ENCODE assay signal across 8 cellular contexts in genomic region chr13:46577656-46578589, GRCh38. TPM values are rescaled to one million over a fixed set of nuclear protein-coding genes. Genes with fewer than 3 reads are reported as not detected.
DNase-seq lines count a peak whose midpoint lies in the region; ATAC-seq, FAIRE-seq and TF ChIP-seq lines count a peak whose summit lies in the region.

No MANE protein-coding gene starts in this region.

- H3K14ac ChIP-seq in trophoblast cell (ENCODE audit: low read length): no peak overlapping the region

- intact Hi-C loops in activated CD4-positive, alpha-beta memory T cell treated with anti-CD3 and anti-CD28 coated beads for 36 hours (cut with micrococcal nuclease): loop anchor here (1.0 kb wide), 2 partner anchors 15 to 24 kb away; no protein-coding TSS in a partner anchor
- intact Hi-C loops in GM12878 (cut with micrococcal nuclease; ENCODE audit: unreplicated experiment): loop anchor here (2.0 to 10.0 kb wide), 2 partner anchors 23 to 403 kb away; no protein-coding TSS in a partner anchor

- WGBS in GM12878 (ENCODE audit: insufficient coverage, insufficient replicate concordance, low lambda C conversion rate, missing lambda C conversion rate): under 1% methylated on average over 10 of the region's 10 CpGs
- no CpG with 5 or more reads among the region's 10 CpGs for WGBS in trophoblast cell (ENCODE audit: extremely low coverage, insufficient coverage, insufficient read length)

- H3K79me2 ChIP-seq in GM12878 (ENCODE audit: control insufficient read depth, insufficient read depth, low read length) (peaks cover 96% of the 10 kb centered on the region), osteoblast (ENCODE audit: insufficient read depth, low read length) (peaks cover 64% of the 10 kb centered on the region), trophoblast cell (ENCODE audit: control insufficient read depth, insufficient read depth, low read length, poor library complexity) (peaks cover 2% of the 10 kb centered on the region)

- H2BK5ac ChIP-seq in trophoblast cell (ENCODE audit: low read depth, low read length, poor library complexity): no peak overlapping the region

- POLR2A ChIA-PET in activated CD4-positive, alpha-beta memory T cell treated with anti-CD3 and anti-CD28 coated beads for 36 hours (lab: Charles Lee): interaction anchor here (0.6 to 1.1 kb wide), 5 partner anchors 8 to 80 kb away, joined by 3 read pairs; no protein-coding TSS in a partner anchor
- POLR2A ChIA-PET in activated CD4-positive, alpha-beta memory T cell treated with anti-CD3 and anti-CD28 coated beads, Interleukin-2, amount 10 ng/mL, durations not matched to agents 7 days and 5 days (lab: Charles Lee): interaction anchor here (0.8 to 1.2 kb wide), 2 partner anchors 12 to 22 kb away, joined by 3 read pairs; no protein-coding TSS in a partner anchor
- POLR2A ChIA-PET in GM12878 (lab: Charles Lee): interaction anchor here (0.7 to 4.0 kb wide), 23 partner anchors 10 to 102 kb away, joined by 3 to 27 read pairs (median 5); partner anchors contain the start of gene LRCH1

- peaks cover 62% of the 10 kb centered on the region for H3K4me1 Mint-ChIP-seq in activated CD4-positive, alpha-beta memory T cell treated with anti-CD3 and anti-CD28 coated beads for 36 hours (ENCODE audit: low read depth)
- H3K4me1 Mint-ChIP-seq in activated CD4-positive, alpha-beta memory T cell treated with anti-CD3 and anti-CD28 coated beads, Interleukin-2, amount 10 ng/mL, durations not matched to agents 7 days and 5 days: peaks cover 33% of the 10 kb centered on the region
- peaks cover 56% of the 10 kb centered on the region for H3K4me1 Mint-ChIP-seq in type B pancreatic cell (ENCODE audit: unreplicated experiment)

- H3K27ac Mint-ChIP-seq in activated CD4-positive, alpha-beta memory T cell treated with anti-CD3 and anti-CD28 coated beads for 36 hours: peak overlapping the region; percentile 35
- H3K27ac Mint-ChIP-seq in activated CD4-positive, alpha-beta memory T cell treated with anti-CD3 and anti-CD28 coated beads, Interleukin-2, amount 10 ng/mL, durations not matched to agents 7 days and 5 days: no peak overlapping the region
- peak overlapping the region; percentile 61 for H3K27ac Mint-ChIP-seq in type B pancreatic cell

- in situ Hi-C loops in GM12878 (cut with MboI): no loop called here

- H3K9me3 ChIP-seq in GM12878 (replicated peaks; ENCODE audit: control insufficient read depth, insufficient read depth, low read length) (no peaks in the 10 kb centered on the region), osteoblast (ENCODE audit: low read depth, low read length) (no peaks in the 10 kb centered on the region), trophoblast cell (ENCODE audit: insufficient read depth, low read depth, low read length) (no peaks in the 10 kb centered on the region)

- no peaks in the 10 kb centered on the region for H3K79me1 ChIP-seq in trophoblast cell (ENCODE audit: low read length)

- H3K9ac ChIP-seq in GM12878 (ENCODE audit: control insufficient read depth, insufficient read depth, low read length) (peak overlapping the region; percentile 31; the same call in 1 of the 2 replicates), trophoblast cell (ENCODE audit: low read length) (no peak overlapping the region)

- H3K4me2 ChIP-seq in GM12878 (ENCODE audit: control insufficient read depth, insufficient read depth): peak overlapping the region; percentile 80
- no peak overlapping the region for H3K4me2 ChIP-seq in osteoblast (ENCODE audit: insufficient read depth, low read length)
- H3K4me2 ChIP-seq in trophoblast cell (ENCODE audit: low read length): no peak overlapping the region

- CTCF ChIA-PET in activated CD4-positive, alpha-beta memory T cell treated with anti-CD3 and anti-CD28 coated beads for 36 hours (lab: Charles Lee): interaction anchor here (2.7 kb wide), 1 partner anchor 26 kb away, joined by 13 read pairs; no protein-coding TSS in a partner anchor
- CTCF ChIA-PET in activated CD4-positive, alpha-beta memory T cell treated with anti-CD3 and anti-CD28 coated beads, Interleukin-2, amount 10 ng/mL, durations not matched to agents 7 days and 5 days (lab: Charles Lee): interaction anchor here (0.6 to 2.2 kb wide), 4 partner anchors 12 to 58 kb away, joined by 3 to 6 read pairs (median 4); no protein-coding TSS in a partner anchor
- CTCF ChIA-PET in GM12878 (lab: Yijun Ruan, JAX): interaction anchor here (1.0 to 4.6 kb wide), 12 partner anchors 8 to 136 kb away, joined by 3 to 37 read pairs (median 4); partner anchors contain the start of gene LRCH1

- RAD21 ChIA-PET in GM12878 (lab: Charles Lee; ENCODE audit: unreplicated experiment): interaction anchor here (0.6 to 8.4 kb wide), 34 partner anchors 8 to 396 kb away, joined by 3 to 97 read pairs (median 5); partner anchors contain the start of genes LCP1 and LRCH1

- no peak overlapping the region for H3K4ac ChIP-seq in trophoblast cell (ENCODE audit: low read depth, low read length)

- H3K36me3 ChIP-seq in GM12878 (ENCODE audit: control insufficient read depth in 2 of 2, insufficient read depth in 2 of 2, low read length in 1 of 2) (peaks cover 0 to 5% of the 10 kb centered on the region in 2 experiments; a peak in 1 of 4 replicates), osteoblast (ENCODE audit: insufficient read depth, low read length) (no peaks in the 10 kb centered on the region), trophoblast cell (ENCODE audit: control insufficient read depth in 1 of 2, insufficient read depth in 2 of 2, low read length in 2 of 2) (no peaks in the 10 kb centered on the region)

- H2AFZ ChIP-seq in GM12878 (ENCODE audit: control insufficient read depth, low read depth, low read length): no peak overlapping the region
- H2AFZ ChIP-seq in osteoblast (ENCODE audit: low read length): no peak overlapping the region
- H2AFZ ChIP-seq in trophoblast cell (ENCODE audit: insufficient read depth, low read length, poor library complexity): no peak overlapping the region

- H4K12ac ChIP-seq in trophoblast cell (ENCODE audit: low read depth, low read length): no peak overlapping the region

- no peak for TF ChIP-seq POLR2A in GM12878 (IDR thresholded peaks at IDR 0.05; ENCODE audit: low read depth, low read length)

- H2BK120ac ChIP-seq in trophoblast cell (ENCODE audit: insufficient read depth, low read length, poor library complexity): no peak overlapping the region

- no peak for TF ChIP-seq RAD21 in GM12878 (IDR thresholded peaks at IDR 0.05; ENCODE audit: insufficient read depth, low read depth, low read length)

- H3K4me3 Mint-ChIP-seq in activated CD4-positive, alpha-beta memory T cell treated with anti-CD3 and anti-CD28 coated beads for 36 hours: no peak overlapping the region
- H3K4me3 Mint-ChIP-seq in activated CD4-positive, alpha-beta memory T cell treated with anti-CD3 and anti-CD28 coated beads, Interleukin-2, amount 10 ng/mL, durations not matched to agents 7 days and 5 days: no peak overlapping the region
- H3K4me3 Mint-ChIP-seq in type B pancreatic cell: peak overlapping the region; percentile 6

- no peak for FAIRE-seq in GM12878 (lab: Jason Lieb, UNC)

- no peak overlapping the region for H4K91ac ChIP-seq in trophoblast cell (ENCODE audit: low read depth, low read length)

- H3K4me3 ChIP-seq in GM12878 (peak overlapping the region; percentile 71), osteoblast (ENCODE audit: insufficient read depth, low read length) (no peak overlapping the region), trophoblast cell (ENCODE audit: low read depth, low read length) (no peak overlapping the region)

- H3K27me3 Mint-ChIP-seq in activated CD4-positive, alpha-beta memory T cell treated with anti-CD3 and anti-CD28 coated beads for 36 hours: no peaks in the 10 kb centered on the region
- H3K27me3 Mint-ChIP-seq in activated CD4-positive, alpha-beta memory T cell treated with anti-CD3 and anti-CD28 coated beads, Interleukin-2, amount 10 ng/mL, durations not matched to agents 7 days and 5 days: no peaks in the 10 kb centered on the region
- H3K27me3 Mint-ChIP-seq in type B pancreatic cell: no peaks in the 10 kb centered on the region

- SMC1A ChIA-PET in GM12878 (lab: Charles Lee; ENCODE audit: uncharacterized antibody, unreplicated experiment): interaction anchor here (0.6 to 30.5 kb wide), 36 partner anchors 8 to 882 kb away, joined by 3 to 367 read pairs (median 6); partner anchors contain the start of gene LRCH1

- H3K9me3 Mint-ChIP-seq in activated CD4-positive, alpha-beta memory T cell treated with anti-CD3 and anti-CD28 coated beads for 36 hours: no peaks in the 10 kb centered on the region
- H3K9me3 Mint-ChIP-seq in activated CD4-positive, alpha-beta memory T cell treated with anti-CD3 and anti-CD28 coated beads, Interleukin-2, amount 10 ng/mL, durations not matched to agents 7 days and 5 days: no peaks in the 10 kb centered on the region
- H3K9me3 Mint-ChIP-seq in type B pancreatic cell: no peaks in the 10 kb centered on the region

- no peak overlapping the region for H4K8ac ChIP-seq in trophoblast cell (ENCODE audit: low read depth, low read length)

- no peak for TF ChIP-seq EP300 in GM12878 (IDR thresholded peaks at IDR 0.05; ENCODE audit: borderline replicate concordance in 1 of 2, control insufficient read depth in 1 of 2, low read depth in 2 of 2, low read length in 2 of 2)

- H2BK12ac ChIP-seq in trophoblast cell (ENCODE audit: low read length): no peak overlapping the region

- H3K27ac ChIP-seq in GM12878 (ENCODE audit: control insufficient read depth, insufficient read depth): peak overlapping the region; percentile 83
- H3K27ac ChIP-seq in osteoblast (ENCODE audit: low read depth, low read length): no peak overlapping the region
- no peak overlapping the region for H3K27ac ChIP-seq in trophoblast cell (ENCODE audit: low read depth, low read length)

- H3K18ac ChIP-seq in trophoblast cell (ENCODE audit: low read length): no peak overlapping the region

- H3K23ac ChIP-seq in trophoblast cell (ENCODE audit: low read length): no peak overlapping the region

- no peak for DNase-seq in activated CD4-positive, alpha-beta memory T cell treated with anti-CD3 and anti-CD28 coated beads for 36 hours
- DNase-seq in activated CD4-positive, alpha-beta memory T cell treated with anti-CD3 and anti-CD28 coated beads, Interleukin-2, amount 10 ng/mL, durations not matched to agents 7 days and 5 days: no peak
- no peak for DNase-seq in GM12878 (ENCODE audit: low read depth, low spot score)
- DNase-seq in type B pancreatic cell (ENCODE audit: extremely low spot score, unreplicated experiment): no peak
- DNase-seq in osteoblast (ENCODE audit: insufficient read length, low spot score, missing footprints): no peak
- no peak for DNase-seq in iPS-NIHi11 (ENCODE audit: low spot score)
- DNase-seq in trophoblast cell: no peak

- TSS peak; percentile 82 for BruUV-seq in GM12878 (replicated peaks; lab: Mats Ljungman, UMichigan)

- H3K27me3 ChIP-seq in GM12878 (replicated peaks in 1 of 2; ENCODE audit: control insufficient read depth in 2 of 2, insufficient read depth in 2 of 2, low read length in 1 of 2): no peaks in the 10 kb centered on the region
- no peaks in the 10 kb centered on the region for H3K27me3 ChIP-seq in osteoblast (ENCODE audit: insufficient read depth, low read length)
- no peaks in the 10 kb centered on the region for H3K27me3 ChIP-seq in trophoblast cell (ENCODE audit: insufficient read depth, low read length)

- ATAC-seq in HG03342 (IDR thresholded peaks at IDR 0.05; ENCODE audit: unreplicated experiment): peak; percentile 17
- ATAC-seq in GM12878: peak; percentile 46

- peaks cover 76% of the 10 kb centered on the region for H3K4me1 ChIP-seq in GM12878 (ENCODE audit: control insufficient read depth, insufficient read depth, low read length)
- H3K4me1 ChIP-seq in osteoblast (ENCODE audit: insufficient read depth, low read length): peaks cover 20% of the 10 kb centered on the region
- H3K4me1 ChIP-seq in trophoblast cell (ENCODE audit: control insufficient read depth in 1 of 2, insufficient read depth in 2 of 2, low read length in 2 of 2): peaks cover 0 to 8% of the 10 kb centered on the region in 2 experiments

- no peaks in the 10 kb centered on the region for H3K36me3 Mint-ChIP-seq in activated CD4-positive, alpha-beta memory T cell treated with anti-CD3 and anti-CD28 coated beads for 36 hours
- H3K36me3 Mint-ChIP-seq in activated CD4-positive, alpha-beta memory T cell treated with anti-CD3 and anti-CD28 coated beads, Interleukin-2, amount 10 ng/mL, durations not matched to agents 7 days and 5 days (ENCODE audit: low read depth): peaks cover 5% of the 10 kb centered on the region
- H3K36me3 Mint-ChIP-seq in type B pancreatic cell: peaks cover 23% of the 10 kb centered on the region

- H4K20me1 ChIP-seq in GM12878 (ENCODE audit: control insufficient read depth, insufficient read depth): no peaks in the 10 kb centered on the region
- peaks cover 37% of the 10 kb centered on the region for H4K20me1 ChIP-seq in osteoblast (ENCODE audit: insufficient read depth, low read length)

- TF ChIP-seq CTCF in GM12878 (IDR thresholded peaks at IDR 0.05 in 2 of 3, conservative IDR thresholded peaks at IDR 0.05 in 1 of 3; ENCODE audit: control insufficient read depth in 2 of 3, extremely low read depth in 1 of 3, insufficient read depth in 1 of 3, low read depth in 3 of 3, low read length in 3 of 3) (no peak), type B pancreatic cell (conservative IDR thresholded peaks at IDR 0.05) (no peak), osteoblast (IDR thresholded peaks at IDR 0.05; ENCODE audit: extremely low read depth, low read depth, low read length) (no peak)

- H2AK5ac ChIP-seq in trophoblast cell (ENCODE audit: low read length): no peak overlapping the region

RNA-seq across cellular contexts. Expression of gene LRCH1, which starts 25.0 kb away (rescaled TPM):
- 10 to 100 TPM; 16.9 to 17.9 TPM for total RNA-seq in activated CD4-positive, alpha-beta memory T cell treated with anti-CD3 and anti-CD28 coated beads for 36 hours
- total RNA-seq in activated CD4-positive, alpha-beta memory T cell treated with anti-CD3 and anti-CD28 coated beads, Interleukin-2, amount 10 ng/mL, durations not matched to agents 7 days and 5 days: 10 to 100 TPM; 17.1 TPM
- 234 and 245 TPM in 2 replicates for total RNA-seq in GM12878 (2013; cell fraction: nucleolus; rRNA removed)
- total RNA-seq in GM12878 (2014; rRNA removed) (13.2 and 13.8 TPM in 2 replicates), GM12878 (2014; rRNA removed; fragmentation: Illumina TruSeq; extraction: Trizol) (16.8 and 17.5 TPM in 2 replicates), GM12878 (2021) (23.3 and 24.0 TPM in 2 replicates), type B pancreatic cell (ENCODE audit: low replicate concordance) (17.4 and 23.0 TPM in 2 replicates), osteoblast (6.9 and 7.1 TPM in 2 replicates)
- 11.3 TPM for polyA plus RNA-seq in GM12878 (2011; ENCODE audit: low read depth)
- polyA plus RNA-seq in GM12878 (2011; rRNA removed) (48.9 and 51.6 TPM in 2 replicates), GM12878 (2014; fragmentation: Illumina TruSeq; extraction: Trizol) (20.0 and 23.4 TPM in 2 replicates), GM12878 (2014; fragmentation: Nextera tagmentation; extraction: Ambion mirVana) (1 to 10 TPM; 5.3 to 5.4 TPM), GM12878 (2014; rRNA removed) (13.8 and 15.6 TPM in 2 replicates), GM12878 (2016; fragmentation: Nextera tagmentation; extraction: Ambion mirVana) (1 to 10 TPM; 7.9 to 9.2 TPM)
- polyA plus RNA-seq in GM12878 (2011; cell fraction: cytosol; rRNA removed): 21.1 and 23.9 TPM in 2 replicates
- polyA plus RNA-seq in GM12878 (2011; cell fraction: nucleus; rRNA removed): 43.0 and 54.0 TPM in 2 replicates
- polyA plus RNA-seq in GM12878 (2012): 16.7 and 24.5 TPM in 2 replicates
- polyA minus RNA-seq in GM12878 (2011; rRNA and poly(A)+ RNA removed): 76.0 and 94.2 TPM in 2 replicates
- 19.8 and 21.5 TPM in 2 replicates for polyA minus RNA-seq in GM12878 (2011; cell fraction: cytosol; rRNA and poly(A)+ RNA removed)
- 103 and 119 TPM in 2 replicates for polyA minus RNA-seq in GM12878 (2011; cell fraction: nucleus; rRNA and poly(A)+ RNA removed)
- polyA plus RNA-seq in trophoblast cell (2013): 13.9 and 14.1 TPM in 2 replicates
